Comparison of ENCODE assay signal across 9 cellular contexts in genomic region chr1:45552309-45552708, GRCh38. TPM values are rescaled to one million over a fixed set of nuclear protein-coding genes. Genes with fewer than 3 reads are reported as not detected.
DNase-seq lines count a peak whose midpoint lies in the region; ATAC-seq, FAIRE-seq and TF ChIP-seq lines count a peak whose summit lies in the region.
"Had no signal": no experiment of that assay in that cellular context is flagged by ENCODE, and none has a peak within 500 bp of the region (broad histone marks: within the 10 kb centered on the region; RNA-seq: fewer than 3 reads in every experiment).

No MANE protein-coding gene starts in this region.

- peak overlapping the region; percentile 89 for H3K4me2 ChIP-seq in GM23338
- H3K4me2 ChIP-seq in trophoblast cell (ENCODE audit: low read length) = no peak overlapping the region

- peaks cover 13% of the 10 kb centered on the region for H3K4me1 Mint-ChIP-seq in GM23338
- H3K4me1 Mint-ChIP-seq in immature natural killer cell = peaks cover 22 to 28% of the 10 kb centered on the region in 2 donors

- H2AFZ ChIP-seq in GM23338 (no peak overlapping the region), trophoblast cell (ENCODE audit: insufficient read depth, low read length, poor library complexity) (no peak overlapping the region)

- ATAC-seq in GM23338 = no peak
- no peak for ATAC-seq in sciatic nerve
- ATAC-seq: left ventricle myocardium superior had no signal

- H3K4me1 ChIP-seq in GM23338 (ENCODE audit: insufficient read depth) (peaks cover 10% of the 10 kb centered on the region), trophoblast cell (ENCODE audit: control insufficient read depth in 1 of 2, insufficient read depth in 2 of 2, low read length in 2 of 2) (peaks cover 0 to 8% of the 10 kb centered on the region in 2 experiments)

- H3K27me3 Mint-ChIP-seq in GM23338 (ENCODE audit: insufficient read depth, low read depth, poor library complexity) = peaks cover 6% of the 10 kb centered on the region
- peaks cover 2 to 4% (median 3%) of the 10 kb centered on the region in 3 donors for H3K27me3 Mint-ChIP-seq in immature natural killer cell (ENCODE audit: low read depth in 3 of 3)

- H3K27me3 ChIP-seq in GM23338 (ENCODE audit: insufficient read depth) (no peaks in the 10 kb centered on the region), bronchial epithelial cell (ENCODE audit: control insufficient read depth, insufficient read depth, low read length) (no peaks in the 10 kb centered on the region), trophoblast cell (ENCODE audit: insufficient read depth, low read length) (no peaks in the 10 kb centered on the region)

- H2BK12ac ChIP-seq in trophoblast cell (ENCODE audit: low read length) = no peak overlapping the region

- H3K4me3 ChIP-seq in GM23338 = peak overlapping the region; percentile 84
- no peak overlapping the region for H3K4me3 ChIP-seq in bronchial epithelial cell (ENCODE audit: low read depth, low read length)
- no peak overlapping the region for H3K4me3 ChIP-seq in trophoblast cell (ENCODE audit: low read depth, low read length)

- H3K36me3 ChIP-seq in GM23338 (ENCODE audit: insufficient read depth) (peaks cover 41% of the 10 kb centered on the region), bronchial epithelial cell (ENCODE audit: control insufficient read depth, insufficient read depth, low read length) (no peaks in the 10 kb centered on the region), trophoblast cell (ENCODE audit: control insufficient read depth in 1 of 2, insufficient read depth in 2 of 2, low read length in 2 of 2) (peaks cover 4 to 12% of the 10 kb centered on the region in 2 experiments)

- H3K9ac ChIP-seq in trophoblast cell (ENCODE audit: low read length) = no peak overlapping the region

- peaks cover 10% of the 10 kb centered on the region for H3F3A ChIP-seq in GM23338 (replicated peaks; ENCODE audit: low read depth)

- H3K9me3 ChIP-seq in trophoblast cell (ENCODE audit: insufficient read depth, low read depth, low read length) = no peaks in the 10 kb centered on the region

- H3K4me3 Mint-ChIP-seq in GM23338 = peak overlapping the region; percentile 94
- H3K4me3 Mint-ChIP-seq in immature natural killer cell = peak overlapping the region in 2 of 5 donors; percentile 48 to 97

- H3K36me3 Mint-ChIP-seq in GM23338 (ENCODE audit: low read depth) = peaks cover 43% of the 10 kb centered on the region
- peaks cover 0 to 4% (median 0%) of the 10 kb centered on the region in 3 donors for H3K36me3 Mint-ChIP-seq in immature natural killer cell

- no peak overlapping the region for H4K12ac ChIP-seq in trophoblast cell (ENCODE audit: low read depth, low read length)

- H3K79me1 ChIP-seq in trophoblast cell (ENCODE audit: low read length) = peaks cover 11% of the 10 kb centered on the region

- H3K27ac Mint-ChIP-seq in GM23338 (peak overlapping the region; percentile 8; the same call in 1 of the 2 replicates), immature natural killer cell (peak overlapping the region in 3 of 6 donors; percentile 2 to 97 (median 26))

- H3K4ac ChIP-seq in trophoblast cell (ENCODE audit: low read depth, low read length) = peak overlapping the region; percentile 15

- H3K79me2 ChIP-seq in GM23338 (replicated peaks; ENCODE audit: insufficient read depth) (peaks cover 61% of the 10 kb centered on the region), trophoblast cell (ENCODE audit: control insufficient read depth, insufficient read depth, low read length, poor library complexity) (peaks cover 7% of the 10 kb centered on the region)

- H4K91ac ChIP-seq in trophoblast cell (ENCODE audit: low read depth, low read length) = no peak overlapping the region

- no peak overlapping the region for H4K8ac ChIP-seq in trophoblast cell (ENCODE audit: low read depth, low read length)

- no peak overlapping the region for H3K18ac ChIP-seq in trophoblast cell (ENCODE audit: low read length)

- intact Hi-C loops in sciatic nerve (cut with DNase I) = no loop called here

- H2BK5ac ChIP-seq in trophoblast cell (ENCODE audit: low read depth, low read length, poor library complexity) = no peak overlapping the region

- DNase-seq in GM23338 (ENCODE audit: low spot score) (no peak), NCI-H2107 treated with DMSO at 0.1 percent for 48 hours (lab: John Stamatoyannopoulos, UW; ENCODE audit: unreplicated experiment) (peak; percentile 82), bronchial epithelial cell (ENCODE audit: low read depth) (peak; percentile 86), trophoblast cell (no peak), immature natural killer cell (no peak), GM13976 (ENCODE audit: low spot score) (no peak), COLO829 (ENCODE audit: low spot score) (no peak), sciatic nerve (ENCODE audit: low spot score) (no peak)
- DNase-seq: left ventricle myocardium superior had no signal

- H3K9me3 Mint-ChIP-seq in GM23338 = no peaks in the 10 kb centered on the region
- H3K9me3 Mint-ChIP-seq in immature natural killer cell = no peaks in the 10 kb centered on the region

- H3K14ac ChIP-seq in trophoblast cell (ENCODE audit: low read length) = no peak overlapping the region

- H3K9me2 ChIP-seq in GM23338 (ENCODE audit: insufficient read depth) = no peaks in the 10 kb centered on the region

- in situ Hi-C loops in GM13976 (cut with MboI; ENCODE audit: low sequenced_read_pairs, unreplicated experiment) = no loop called here

- no CpG with 5 or more reads among the region's 1 CpG for whole genome bisulfite sequencing in trophoblast cell (ENCODE audit: extremely low coverage, insufficient coverage, insufficient read length)

- H2AK5ac ChIP-seq in trophoblast cell (ENCODE audit: low read length) = no peak overlapping the region

- H3K27ac ChIP-seq in GM23338 (ENCODE audit: low read depth) (no peak overlapping the region), trophoblast cell (ENCODE audit: low read depth, low read length) (no peak overlapping the region)

- peaks cover 29% of the 10 kb centered on the region for H4K20me1 ChIP-seq in GM23338 (replicated peaks; ENCODE audit: insufficient read depth)

- H3K23ac ChIP-seq in trophoblast cell (ENCODE audit: low read length) = no peak overlapping the region

- H2BK120ac ChIP-seq in trophoblast cell (ENCODE audit: insufficient read depth, low read length, poor library complexity) = no peak overlapping the region

- no peak for FAIRE-seq in bronchial epithelial cell (lab: Jason Lieb, UNC)

- TF ChIP-seq CTCF in GM23338 (conservative IDR thresholded peaks at IDR 0.05; ENCODE audit: low read depth in 2 of 2) = no peak
- no peak for TF ChIP-seq CTCF in bronchial epithelial cell (IDR thresholded peaks at IDR 0.05; ENCODE audit: insufficient read depth, low read length, severe bottlenecking)
- no peak for TF ChIP-seq CTCF in GM13976 (IDR thresholded peaks at IDR 0.05; ENCODE audit: borderline replicate concordance, control extremely low read depth, extremely low read depth, insufficient read depth, missing control alignments)

TF ChIP-seq in GM23338, 12 proteins besides CTCF, POLR2A, EP300 and RAD21:
- TF ChIP-seq NANOG (IDR thresholded peaks at IDR 0.05; ENCODE audit: borderline replicate concordance) = no peak
- no peak for TF ChIP-seq CREB1 (CRISPR knock-in tag; IDR thresholded peaks at IDR 0.05; ENCODE audit: low read depth)
- no peak for TF ChIP-seq ZNF114 (CRISPR knock-in tag; IDR thresholded peaks at IDR 0.05)
- TF ChIP-seq POLR2AphosphoS5 (IDR thresholded peaks at IDR 0.05; ENCODE audit: low read depth) = no peak

RNA-seq across cellular contexts. Expression of gene AKR1A1, which starts 1.7 kb away (rescaled TPM):
- 172 and 186 TPM in 2 replicates for total RNA-seq in GM23338 (2014; rRNA removed; shearing (Covaris generic))
- polyA plus RNA-seq in GM23338 (2016; fragmentation: Nextera tagmentation; extraction: Ambion mirVana) (275 and 293 TPM in 2 replicates), immature natural killer cell (100 to 1,000 TPM in 1 of 3 donors, 10 to 100 TPM in 2; 89.1 to 133 (median 94.6) TPM)
- total RNA-seq in bronchial epithelial cell (109 and 145 TPM in 2 replicates), sciatic nerve (96.3 TPM)
- 105 and 110 TPM in 2 replicates for polyA plus RNA-seq in trophoblast cell (2013)

RNA-seq across cellular contexts. Expression of gene PRDX1, which starts 30.6 kb away (rescaled TPM):
- 1,070 and 1,109 TPM in 2 replicates for total RNA-seq in GM23338 (2014; rRNA removed; shearing (Covaris generic))
- polyA plus RNA-seq in GM23338 (2016; fragmentation: Nextera tagmentation; extraction: Ambion mirVana) = 2,149 and 2,351 TPM in 2 replicates
- total RNA-seq in bronchial epithelial cell = 403 and 721 TPM in 2 replicates
- 683 and 706 TPM in 2 replicates for polyA plus RNA-seq in trophoblast cell (2013)
- polyA plus RNA-seq in immature natural killer cell = 100 to 1,000 TPM in 2 of 3 donors, 10 to 100 TPM in 1; 84.0 to 112 (median 112) TPM
- 330 TPM for total RNA-seq in sciatic nerve

RNA-seq across cellular contexts. Expression of gene NASP, which starts 31.5 kb away (rescaled TPM):
- 254 and 294 TPM in 2 replicates for total RNA-seq in GM23338 (2014; rRNA removed; shearing (Covaris generic))
- polyA plus RNA-seq in GM23338 (2016; fragmentation: Nextera tagmentation; extraction: Ambion mirVana) = 1,008 and 1,039 TPM in 2 replicates
- total RNA-seq in bronchial epithelial cell = 16.6 and 28.3 TPM in 2 replicates
- polyA plus RNA-seq in trophoblast cell (2013) = 129 and 144 TPM in 2 replicates
- 10 to 100 TPM; 33.7 to 78.0 (median 67.9) TPM for polyA plus RNA-seq in immature natural killer cell
- total RNA-seq in sciatic nerve = 66.8 TPM

RNA-seq across cellular contexts. Expression of gene MMACHC, which starts 52.2 kb away (rescaled TPM):
- total RNA-seq in GM23338 (2014; rRNA removed; shearing (Covaris generic)) = 3.0 and 3.7 TPM in 2 replicates
- polyA plus RNA-seq in GM23338 (2016; fragmentation: Nextera tagmentation; extraction: Ambion mirVana) = 4.6 and 4.9 TPM in 2 replicates
- total RNA-seq in bronchial epithelial cell = 0.77 and 1.1 TPM in 2 replicates
- 5.5 and 5.7 TPM in 2 replicates for polyA plus RNA-seq in trophoblast cell (2013)
- polyA plus RNA-seq in immature natural killer cell = 1 to 10 TPM in 1 of 3 donors, under 1 TPM in 1, not detected in 1; 0.41 to 2.0 TPM
- 4.5 TPM for total RNA-seq in sciatic nerve

RNA-seq across cellular contexts. Expression of gene CCDC163, which starts 52.4 kb away (rescaled TPM):
- 1.2 and 1.6 TPM in 2 replicates for total RNA-seq in GM23338 (2014; rRNA removed; shearing (Covaris generic))
- polyA plus RNA-seq in GM23338 (2016; fragmentation: Nextera tagmentation; extraction: Ambion mirVana) (4.5 and 4.6 TPM in 2 replicates), immature natural killer cell (1 to 10 TPM; 3.6 to 5.3 (median 4.1) TPM)
- total RNA-seq in bronchial epithelial cell (0.26 and 0.64 TPM in 2 replicates), sciatic nerve (1.1 TPM)
- polyA plus RNA-seq in trophoblast cell (2013) = 3.0 TPM in 2 replicates

Comparison
In these comparisons a context has a peak if more than half of its experiments do, and no peak if none do; other contexts are left out.
1. DNase-seq: peak in NCI-H2107 treated with DMSO at 0.1 percent for 48 hours (single experiment) and bronchial epithelial cell (single experiment); none in GM23338 (single experiment), trophoblast cell (0 of 2), immature natural killer cell (0 of 3), GM13976 (single experiment), COLO829 (single experiment) and sciatic nerve (single experiment).